1 cellular context compared by ENCODE assay signal in the genomic region with DNA sequence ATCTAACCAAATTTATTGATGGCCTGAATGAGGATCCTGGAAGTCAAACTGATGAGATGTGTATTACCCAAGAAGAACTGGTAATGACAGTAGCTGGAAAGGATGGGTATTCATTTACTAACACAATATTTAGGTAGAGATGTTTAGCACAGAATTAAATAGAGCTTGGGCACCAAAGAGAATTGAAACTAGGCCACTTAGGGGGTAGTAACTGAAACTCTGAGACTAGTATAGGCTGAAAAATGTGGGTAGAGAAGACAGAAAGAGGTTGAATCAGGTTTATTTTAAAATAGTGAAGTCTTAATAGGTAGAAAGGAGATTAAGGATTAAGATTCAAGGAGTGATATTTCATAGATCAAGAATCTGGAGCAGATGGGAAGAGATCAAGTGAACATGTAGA.
TF ChIP-seq lines count a peak whose summit lies in the region.

No MANE protein-coding gene starts in this region.

TF ChIP-seq in GM12878, 131 proteins besides CTCF, POLR2A, EP300 and RAD21:
- TF ChIP-seq ASH2L (IDR thresholded peaks at IDR 0.05; ENCODE audit: borderline replicate concordance, low read depth), result no peak
- TF ChIP-seq NFXL1 (IDR thresholded peaks at IDR 0.05; ENCODE audit: borderline replicate concordance), result no peak
- TF ChIP-seq POLR2AphosphoS5 (IDR thresholded peaks at IDR 0.05; ENCODE audit: low read length), result no peak
- TF ChIP-seq, protein P1, sequence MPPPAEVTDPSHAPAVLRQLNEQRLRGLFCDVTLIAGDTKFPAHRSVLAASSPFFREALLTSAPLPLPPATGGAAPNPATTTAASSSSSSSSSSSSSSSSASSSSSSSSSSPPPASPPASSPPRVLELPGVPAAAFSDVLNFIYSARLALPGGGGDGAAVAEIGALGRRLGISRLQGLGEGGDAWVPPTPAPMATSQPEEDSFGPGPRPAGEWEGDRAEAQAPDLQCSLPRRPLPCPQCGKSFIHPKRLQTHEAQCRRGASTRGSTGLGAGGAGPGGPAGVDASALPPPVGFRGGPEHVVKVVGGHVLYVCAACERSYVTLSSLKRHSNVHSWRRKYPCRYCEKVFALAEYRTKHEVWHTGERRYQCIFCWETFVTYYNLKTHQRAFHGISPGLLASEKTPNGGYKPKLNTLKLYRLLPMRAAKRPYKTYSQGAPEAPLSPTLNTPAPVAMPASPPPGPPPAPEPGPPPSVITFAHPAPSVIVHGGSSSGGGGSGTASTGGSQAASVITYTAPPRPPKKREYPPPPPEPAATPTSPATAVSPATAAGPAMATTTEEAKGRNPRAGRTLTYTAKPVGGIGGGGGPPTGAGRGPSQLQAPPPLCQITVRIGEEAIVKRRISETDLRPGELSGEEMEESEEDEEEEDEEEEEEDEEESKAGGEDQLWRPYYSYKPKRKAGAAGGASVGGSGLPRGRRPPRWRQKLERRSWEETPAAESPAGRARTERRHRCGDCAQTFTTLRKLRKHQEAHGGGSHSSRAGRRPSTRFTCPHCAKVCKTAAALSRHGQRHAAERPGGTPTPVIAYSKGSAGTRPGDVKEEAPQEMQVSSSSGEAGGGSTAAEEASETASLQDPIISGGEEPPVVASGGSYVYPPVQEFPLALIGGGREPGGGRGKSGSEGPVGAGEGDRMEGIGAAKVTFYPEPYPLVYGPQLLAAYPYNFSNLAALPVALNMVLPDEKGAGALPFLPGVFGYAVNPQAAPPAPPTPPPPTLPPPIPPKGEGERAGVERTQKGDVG (CRISPR knock-in tag; IDR thresholded peaks at IDR 0.05), result no peak
- TF ChIP-seq EZH2 (IDR thresholded peaks at IDR 0.05; ENCODE audit: borderline replicate concordance, control insufficient read depth, low read depth, low read length), result no peak
- no peak for TF ChIP-seq STAT3 (IDR thresholded peaks at IDR 0.05; ENCODE audit: low read depth, low read length)
- TF ChIP-seq, protein P2, sequence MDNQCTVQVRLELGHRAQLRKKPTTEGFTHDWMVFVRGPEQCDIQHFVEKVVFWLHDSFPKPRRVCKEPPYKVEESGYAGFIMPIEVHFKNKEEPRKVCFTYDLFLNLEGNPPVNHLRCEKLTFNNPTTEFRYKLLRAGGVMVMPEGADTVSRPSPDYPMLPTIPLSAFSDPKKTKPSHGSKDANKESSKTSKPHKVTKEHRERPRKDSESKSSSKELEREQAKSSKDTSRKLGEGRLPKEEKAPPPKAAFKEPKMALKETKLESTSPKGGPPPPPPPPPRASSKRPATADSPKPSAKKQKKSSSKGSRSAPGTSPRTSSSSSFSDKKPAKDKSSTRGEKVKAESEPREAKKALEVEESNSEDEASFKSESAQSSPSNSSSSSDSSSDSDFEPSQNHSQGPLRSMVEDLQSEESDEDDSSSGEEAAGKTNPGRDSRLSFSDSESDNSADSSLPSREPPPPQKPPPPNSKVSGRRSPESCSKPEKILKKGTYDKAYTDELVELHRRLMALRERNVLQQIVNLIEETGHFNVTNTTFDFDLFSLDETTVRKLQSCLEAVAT (IDR thresholded peaks at IDR 0.05), result no peak
